Comparison of ENCODE assay signal across 10 cellular contexts in genomic region chr9:95512751-95513120, GRCh38. TPM values are rescaled to one million over a fixed set of nuclear protein-coding genes. Genes with fewer than 3 reads are reported as not detected.
A peak's percentile ranks its signal among the peaks of the same experiment; 100 is the strongest.
DNase-seq lines count a peak whose midpoint lies in the region; ATAC-seq and TF ChIP-seq lines count a peak whose summit lies in the region.
"Had no signal": no experiment of that assay in that cellular context is flagged by ENCODE, and none has a peak within 500 bp of the region (broad histone marks: within the 10 kb centered on the region; RNA-seq: fewer than 3 reads in every experiment).

No MANE protein-coding gene starts in this region.

- no peak overlapping the region for H3K27ac ChIP-seq in smooth muscle cell (ENCODE audit: low read depth)

- TF ChIP-seq CTCF in endothelial cell (IDR thresholded peaks at IDR 0.05; ENCODE audit: unreplicated experiment) (no peak), smooth muscle cell (IDR thresholded peaks at IDR 0.05; ENCODE audit: borderline replicate concordance, insufficient read depth, poor library complexity, severe bottlenecking) (no peak), GM20000 (IDR thresholded peaks at IDR 0.05; ENCODE audit: extremely low read depth, missing control alignments) (no peak)

- no peaks in the 10 kb centered on the region for H3K9me3 Mint-ChIP-seq in activated T-cell treated with anti-CD3 and anti-CD28 coated beads, Interleukin-2, amount 50 U/mL, for 4 hours
- H3K9me3 Mint-ChIP-seq in endothelial cell (ENCODE audit: unreplicated experiment) = no peaks in the 10 kb centered on the region
- H3K9me3 Mint-ChIP-seq: memory B cell had no signal

- peak overlapping the region; percentile 90 for H3K4me3 ChIP-seq in smooth muscle cell

- no peak for DNase-seq in activated T-cell treated with anti-CD3 and anti-CD28 coated beads, Interleukin-2, amount 50 U/mL, for 4 hours
- DNase-seq in activated T-cell treated with anti-CD3 and anti-CD28 coated beads, Interleukin-2, amount 50 U/mL, for 48 hours = no peak
- DNase-seq in OCI-M1 (lab: John Stamatoyannopoulos, UW) (peak; percentile 88), endothelial cell (ENCODE audit: low spot score) (no peak), smooth muscle cell (lab: John Stamatoyannopoulos, UW; ENCODE audit: unreplicated experiment) (no peak), GM20000 (ENCODE audit: low spot score) (no peak)
- DNase-seq: stimulated activated CD4-positive, alpha-beta T cell treated with anti-CD3 and anti-CD28 coated beads, Interleukin-4, amount 100 ng/mL, for 24 hours had no signal

- H3K27me3 ChIP-seq in smooth muscle cell (ENCODE audit: low read depth) = peaks cover 28% of the 10 kb centered on the region

- H3K27me3 Mint-ChIP-seq in activated T-cell treated with anti-CD3 and anti-CD28 coated beads, Interleukin-2, amount 50 U/mL, for 4 hours (ENCODE audit: low read depth) = peaks cover 22% of the 10 kb centered on the region
- peaks cover 10% of the 10 kb centered on the region for H3K27me3 Mint-ChIP-seq in endothelial cell (ENCODE audit: unreplicated experiment)

- WGBS in smooth muscle cell (ENCODE audit: low lambda C conversion rate) = 17% methylated on average over 2 of the region's 2 CpGs

- H3K9me3 ChIP-seq in smooth muscle cell (replicated peaks; ENCODE audit: low read depth) = no peaks in the 10 kb centered on the region

- H3K36me3 ChIP-seq in smooth muscle cell (ENCODE audit: low read depth) = no peaks in the 10 kb centered on the region

- H3K79me2 ChIP-seq in smooth muscle cell (ENCODE audit: low read depth) = no peaks in the 10 kb centered on the region

- H3F3A ChIP-seq in smooth muscle cell (ENCODE audit: low read depth) = peaks cover 15% of the 10 kb centered on the region

- no peaks in the 10 kb centered on the region for H3K36me3 Mint-ChIP-seq in activated T-cell treated with anti-CD3 and anti-CD28 coated beads, Interleukin-2, amount 50 U/mL, for 4 hours (ENCODE audit: insufficient read depth)
- H3K36me3 Mint-ChIP-seq in endothelial cell (ENCODE audit: low read depth, unreplicated experiment) = peaks cover 3% of the 10 kb centered on the region

- peaks cover 30% of the 10 kb centered on the region for H3K4me1 ChIP-seq in smooth muscle cell (ENCODE audit: low read depth)

- H3K4me1 Mint-ChIP-seq in activated T-cell treated with anti-CD3 and anti-CD28 coated beads, Interleukin-2, amount 50 U/mL, for 4 hours (ENCODE audit: low read depth) = peaks cover 43% of the 10 kb centered on the region
- peaks cover 31% of the 10 kb centered on the region for H3K4me1 Mint-ChIP-seq in endothelial cell (ENCODE audit: unreplicated experiment)

- ATAC-seq in activated T-cell treated with anti-CD3 and anti-CD28 coated beads, Interleukin-2, amount 50 U/mL, for 4 hours = no peak
- no peak for ATAC-seq in HG02938 (IDR thresholded peaks at IDR 0.05; ENCODE audit: unreplicated experiment)
- ATAC-seq in GM18907 (IDR thresholded peaks at IDR 0.05; ENCODE audit: unreplicated experiment) = no peak

- peak overlapping the region; percentile 96 for H3K4me2 ChIP-seq in smooth muscle cell

- peak overlapping the region; percentile 3 for H3K27ac Mint-ChIP-seq in endothelial cell (ENCODE audit: unreplicated experiment)
- H3K27ac Mint-ChIP-seq: memory B cell had no signal

- H4K20me1 ChIP-seq in smooth muscle cell (ENCODE audit: low read depth) = peaks cover 6% of the 10 kb centered on the region

- H2AFZ ChIP-seq in smooth muscle cell (ENCODE audit: low read depth) = no peak overlapping the region

- no peak overlapping the region for H3K9ac ChIP-seq in smooth muscle cell (ENCODE audit: low read depth)

- peak overlapping the region; percentile 89 for H3K4me3 Mint-ChIP-seq in activated T-cell treated with anti-CD3 and anti-CD28 coated beads, Interleukin-2, amount 50 U/mL, for 4 hours
- H3K4me3 Mint-ChIP-seq in endothelial cell (ENCODE audit: unreplicated experiment) = peak overlapping the region; percentile 92

RNA-seq across cellular contexts. Expression of gene PTCH1, which starts 4.0 kb away (rescaled TPM):
- 1 to 10 TPM; 2.5 to 6.1 (median 4.1) TPM for total RNA-seq in activated T-cell treated with anti-CD3 and anti-CD28 coated beads, Interleukin-2, amount 50 U/mL, for 4 hours
- total RNA-seq in endothelial cell (ENCODE audit: unreplicated experiment) (24.1 TPM), smooth muscle cell (6.3 and 20.6 TPM in 2 replicates)
- polyA plus RNA-seq in smooth muscle cell = 3.7 and 5.8 TPM in 2 replicates
